Comparison of ENCODE assay signal across 1 cellular context in genomic region chr7:146115665-146116451, GRCh38.
TF ChIP-seq lines count a peak whose summit lies in the region.

No MANE protein-coding gene starts in this region.

TF ChIP-seq in K562, 482 proteins besides CTCF, POLR2A, EP300 and RAD21 (continued from another document):
- no peak for TF ChIP-seq BRF2 (IDR thresholded peaks at IDR 0.05; ENCODE audit: borderline replicate concordance, insufficient read depth, insufficient read length)
- TF ChIP-seq CGGBP1 (CRISPR knock-in tag; IDR thresholded peaks at IDR 0.05) = no peak
- TF ChIP-seq, protein P1, sequence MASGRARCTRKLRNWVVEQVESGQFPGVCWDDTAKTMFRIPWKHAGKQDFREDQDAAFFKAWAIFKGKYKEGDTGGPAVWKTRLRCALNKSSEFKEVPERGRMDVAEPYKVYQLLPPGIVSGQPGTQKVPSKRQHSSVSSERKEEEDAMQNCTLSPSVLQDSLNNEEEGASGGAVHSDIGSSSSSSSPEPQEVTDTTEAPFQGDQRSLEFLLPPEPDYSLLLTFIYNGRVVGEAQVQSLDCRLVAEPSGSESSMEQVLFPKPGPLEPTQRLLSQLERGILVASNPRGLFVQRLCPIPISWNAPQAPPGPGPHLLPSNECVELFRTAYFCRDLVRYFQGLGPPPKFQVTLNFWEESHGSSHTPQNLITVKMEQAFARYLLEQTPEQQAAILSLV (tag; IDR thresholded peaks at IDR 0.05) = no peak
- TF ChIP-seq HDAC2 (IDR thresholded peaks at IDR 0.05) = peak; percentile 65; the same call in 1 of the 2 replicates
- TF ChIP-seq, protein P2, sequence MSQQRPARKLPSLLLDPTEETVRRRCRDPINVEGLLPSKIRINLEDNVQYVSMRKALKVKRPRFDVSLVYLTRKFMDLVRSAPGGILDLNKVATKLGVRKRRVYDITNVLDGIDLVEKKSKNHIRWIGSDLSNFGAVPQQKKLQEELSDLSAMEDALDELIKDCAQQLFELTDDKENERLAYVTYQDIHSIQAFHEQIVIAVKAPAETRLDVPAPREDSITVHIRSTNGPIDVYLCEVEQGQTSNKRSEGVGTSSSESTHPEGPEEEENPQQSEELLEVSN (IDR thresholded peaks at IDR 0.05; ENCODE audit: borderline replicate concordance in 1 of 2, extremely low read depth in 1 of 2, insufficient read depth in 1 of 2, insufficient read length in 1 of 2, low read depth in 1 of 2, low read length in 1 of 2, poor library complexity in 1 of 2, severe bottlenecking in 1 of 2) = peak in 1 of 2 experiments; percentile 26
- no peak for TF ChIP-seq NBN (IDR thresholded peaks at IDR 0.05; ENCODE audit: low read depth)
- 0 out of 2 replicates have a peak, but pooled peaks have one; percentile 17 for TF ChIP-seq ZNF431 (CRISPR knock-in tag; IDR thresholded peaks at IDR 0.05)
- TF ChIP-seq, protein P3, sequence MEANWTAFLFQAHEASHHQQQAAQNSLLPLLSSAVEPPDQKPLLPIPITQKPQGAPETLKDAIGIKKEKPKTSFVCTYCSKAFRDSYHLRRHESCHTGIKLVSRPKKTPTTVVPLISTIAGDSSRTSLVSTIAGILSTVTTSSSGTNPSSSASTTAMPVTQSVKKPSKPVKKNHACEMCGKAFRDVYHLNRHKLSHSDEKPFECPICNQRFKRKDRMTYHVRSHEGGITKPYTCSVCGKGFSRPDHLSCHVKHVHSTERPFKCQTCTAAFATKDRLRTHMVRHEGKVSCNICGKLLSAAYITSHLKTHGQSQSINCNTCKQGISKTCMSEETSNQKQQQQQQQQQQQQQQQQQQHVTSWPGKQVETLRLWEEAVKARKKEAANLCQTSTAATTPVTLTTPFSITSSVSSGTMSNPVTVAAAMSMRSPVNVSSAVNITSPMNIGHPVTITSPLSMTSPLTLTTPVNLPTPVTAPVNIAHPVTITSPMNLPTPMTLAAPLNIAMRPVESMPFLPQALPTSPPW (CRISPR knock-in tag; IDR thresholded peaks at IDR 0.05) = peak; percentile 66
TF ChIP-seq in K562: peak in this region for 56.
